ENCODE assay signal across 24 cellular contexts in genomic region chr10:19426039-19426438, GRCh38.
"Had no signal": no experiment of that assay in that cellular context is flagged by ENCODE, and none has a peak within 500 bp of the region (broad histone marks: within the 10 kb centered on the region; RNA-seq: fewer than 3 reads in every experiment).

No MANE protein-coding gene starts in this region.

- H3K4me3 ChIP-seq: stomach, suprapubic skin, testis, thoracic aorta, thyroid gland, tibial artery, tibial nerve, transverse colon, upper lobe of left lung, upper lobe of right lung, uterus, vagina had no signal

- H3K36me3 ChIP-seq: stomach, suprapubic skin, thoracic aorta, thyroid gland, tibial artery, tibial nerve, transverse colon, upper lobe of left lung, upper lobe of right lung, uterus, vagina had no signal

- H3K4me1 ChIP-seq: stomach, testis, thyroid gland, tibial artery, transverse colon, upper lobe of left lung, upper lobe of right lung, uterus, vagina had no signal

- H3K27me3 ChIP-seq: stomach, suprapubic skin, testis, thyroid gland, tibial artery, tibial nerve, transverse colon, upper lobe of left lung, upper lobe of right lung, uterus, vagina had no signal

- H3K9me3 ChIP-seq: stomach, suprapubic skin, testis, thoracic aorta, thyroid gland, tibial artery, tibial nerve, transverse colon, upper lobe of left lung, upper lobe of right lung, uterus, vagina had no signal

- DNase-seq: stimulated activated CD4-positive, alpha-beta T cell treated with anti-CD3 and anti-CD28 coated beads, Interleukin-2, amount 100 ng/mL, for 48 hours; stimulated activated CD4-positive, alpha-beta T cell treated with anti-CD3 and anti-CD28 coated beads, Interleukin-4, amount 100 ng/mL, for 1 hour; stimulated activated CD4-positive, alpha-beta T cell treated with anti-CD3 and anti-CD28 coated beads, Interleukin-4, amount 100 ng/mL, for 24 hours; stimulated activated CD4-positive, alpha-beta T cell treated with anti-CD3 and anti-CD28 coated beads, Interleukin-4, amount 100 ng/mL, for 4 hours; stimulated activated CD8-positive, alpha-beta memory T cell treated with anti-CD3 and anti-CD28 coated beads, Interleukin-4, amount 100 ng/mL, for 48 hours; stimulated activated naive B cell treated with anti-CD40 and anti-IgM and Interleukin-4, amounts not matched to agents 10 μg/mL and 1 μg/mL and 100 μg/mL, for 72 hours; stimulated activated naive CD4-positive, alpha-beta T cell; stimulated activated naive CD4-positive, alpha-beta T cell treated with Interleukin-2 at 50 U/mL for 16 hours; stimulated activated naive CD8-positive, alpha-beta T cell treated with anti-CD3 and anti-CD28 coated beads, Interleukin-15, amount 100 ng/mL, for 72 hours; stimulated activated naive CD8-positive, alpha-beta T cell treated with anti-CD3 and anti-CD28 coated beads, Interleukin-15, Interleukin-2, amounts not matched to agents 100 U/mL and 50 U/mL, for 24 hours; stomach; substantia nigra; testis; thyroid gland; tibial artery; transverse colon; trophoblast cell; upper lobe of left lung; upper lobe of right lung; uterus had no signal

- H3K27ac ChIP-seq: stomach, suprapubic skin, testis, thoracic aorta, thyroid gland, tibial artery, tibial nerve, transverse colon, upper lobe of left lung, upper lobe of right lung, uterus, vagina had no signal
